Comparison of ENCODE assay signal across 1 cellular context in genomic region chr15:58443291-58443690, GRCh38.
TF ChIP-seq lines count a peak whose summit lies in the region.

No MANE protein-coding gene starts in this region.

TF ChIP-seq in IMR-90, 13 proteins besides CTCF, POLR2A, EP300 and RAD21:
- no peak for TF ChIP-seq SMC3 (IDR thresholded peaks at IDR 0.05; ENCODE audit: low read depth, low read length)
- TF ChIP-seq CEBPB (IDR thresholded peaks at IDR 0.05; ENCODE audit: low read depth, low read length): 0 out of 2 replicates have a peak, but pooled peaks have one; percentile 3
- TF ChIP-seq RFX5 (IDR thresholded peaks at IDR 0.05; ENCODE audit: low read depth, low read length): no peak
- TF ChIP-seq NFE2L2 (IDR thresholded peaks at IDR 0.05; ENCODE audit: low read depth, low read length): no peak
- no peak for TF ChIP-seq MAFK (IDR thresholded peaks at IDR 0.05; ENCODE audit: low read depth, low read length)
- no peak for TF ChIP-seq MXI1 (IDR thresholded peaks at IDR 0.05; ENCODE audit: borderline replicate concordance, low read depth, low read length)
- no peak for TF ChIP-seq ELK1 (IDR thresholded peaks at IDR 0.05; ENCODE audit: borderline replicate concordance, low read depth, low read length)
- no peak for TF ChIP-seq BHLHE40 (IDR thresholded peaks at IDR 0.05; ENCODE audit: low read depth, low read length)
TF ChIP-seq in IMR-90: peak in this region for 1.
